ENCODE assay signal across 21 cellular contexts in genomic region chr16:54488729-54489128, GRCh38.
"Had no signal": no experiment of that assay in that cellular context is flagged by ENCODE, and none has a peak within 500 bp of the region (broad histone marks: within the 10 kb centered on the region; RNA-seq: fewer than 3 reads in every experiment).

No MANE protein-coding gene starts in this region.

- H3K4me3 ChIP-seq: body of pancreas, coronary artery, skin epidermis, thoracic aorta, upper lobe of left lung had no signal

- DNase-seq: activated CD4-positive, alpha-beta memory T cell treated with anti-CD3 and anti-CD28 coated beads, Interleukin-2, amount 10 ng/mL, durations not matched to agents 7 days and 5 days; activated CD4-positive, alpha-beta T cell treated with anti-CD3 and anti-CD28 coated beads for 48 hours; activated CD4-positive, CD25-positive, alpha-beta regulatory T cell; activated naive CD4-positive, alpha-beta T cell; activated naive CD8-positive, alpha-beta T cell treated with anti-CD3 and anti-CD28 coated beads for 36 hours; activated T-cell treated with anti-CD3 and anti-CD28 coated beads, Interleukin-2, amount 50 U/mL, for 1 hour; amniotic stem cell; central memory CD4-positive, alpha-beta T cell; erythroblast; islet precursor cell; posterior cingulate gyrus; retina; stimulated activated naive CD8-positive, alpha-beta T cell treated with anti-CD3 and anti-CD28 coated beads, Interleukin-15, amount 100 ng/mL, for 72 hours; T-helper 1 cell; T-helper 9 cell; upper lobe of left lung had no signal

- ATAC-seq: activated T-helper 17 cell treated with anti-CD3 and anti-CD28 coated beads, Interleukin-2, amount 50 U/mL, for 72 hours; stimulated activated naive CD8-positive, alpha-beta T cell treated with anti-CD3 and anti-CD28 coated beads, Interleukin-15, amount 100 ng/mL, for 72 hours had no signal

- H3K27ac ChIP-seq: body of pancreas, coronary artery, skin epidermis, thoracic aorta, upper lobe of left lung had no signal

- H3K9me3 ChIP-seq: body of pancreas, thoracic aorta, upper lobe of left lung had no signal

- H3K27me3 ChIP-seq: body of pancreas, upper lobe of left lung had no signal

- H3K4me1 ChIP-seq: upper lobe of left lung had no signal

- H3K36me3 ChIP-seq: thoracic aorta, upper lobe of left lung had no signal
